10 cellular contexts compared by ENCODE assay signal in genomic region chr2:166994588-166995336, GRCh38.
"Had no signal": no experiment of that assay in that cellular context is flagged by ENCODE, and none has a peak within 500 bp of the region (broad histone marks: within the 10 kb centered on the region; RNA-seq: fewer than 3 reads in every experiment).

No MANE protein-coding gene starts in this region.

- H3K27ac ChIP-seq: HL-60 had no signal

- H2AFZ ChIP-seq: GM23338 had no signal

- ATAC-seq: GM23338, K562 had no signal

- FAIRE-seq: H1, H54, K562 had no signal

- H3K4me3 ChIP-seq: GM23338, K562 had no signal

- H3K4me2 ChIP-seq: GM23338 had no signal

- DNase-seq: H9, HCEC 1CT, HFFc6, IMR-90, KG1 had no signal
